7 cellular contexts compared by ENCODE assay signal in genomic region chr17:48106802-48107136, GRCh38. TPM values are rescaled to one million over a fixed set of nuclear protein-coding genes. Genes with fewer than 3 reads are reported as not detected.
A peak's percentile ranks its signal among the peaks of the same experiment; 100 is the strongest.
DNase-seq lines count a peak whose midpoint lies in the region; ATAC-seq, FAIRE-seq and TF ChIP-seq lines count a peak whose summit lies in the region.

No MANE protein-coding gene starts in this region.

- no peaks in the 10 kb centered on the region for H3K36me3 ChIP-seq in kidney (ENCODE audit: control insufficient read depth in 1 of 2, insufficient read depth in 2 of 2, low read length in 2 of 2)

- peak overlapping the region; percentile 95 to 98 (median 98) for H3K27ac Mint-ChIP-seq in IgD-negative memory B cell
- peak overlapping the region; percentile 99 for H3K27ac Mint-ChIP-seq in activated naive CD8-positive, alpha-beta T cell treated with anti-CD3 and anti-CD28 coated beads, Interleukin-2, amount 10 ng/mL, durations not matched to agents 7 days and 5 days

- DNase-seq in activated naive CD8-positive, alpha-beta T cell treated with anti-CD3 and anti-CD28 coated beads, Interleukin-2, amount 10 ng/mL, durations not matched to agents 7 days and 5 days = no peak
- DNase-seq in kidney (no peak), substantia nigra (lab: John Stamatoyannopoulos, UW) (no peak), amniotic stem cell (lab: John Stamatoyannopoulos, UW) (no peak)

- ATAC-seq in activated naive CD8-positive, alpha-beta T cell treated with anti-CD3 and anti-CD28 coated beads, Interleukin-2, amount 10 ng/mL, durations not matched to agents 7 days and 5 days (ENCODE audit: low read depth) = no peak
- ATAC-seq in HG02798 (IDR thresholded peaks at IDR 0.05; ENCODE audit: poor library complexity, unreplicated experiment) (no peak), HG02678 (IDR thresholded peaks at IDR 0.05; ENCODE audit: unreplicated experiment) (no peak)

- H3K27me3 Mint-ChIP-seq in IgD-negative memory B cell = no peaks in the 10 kb centered on the region
- H3K27me3 Mint-ChIP-seq in activated naive CD8-positive, alpha-beta T cell treated with anti-CD3 and anti-CD28 coated beads, Interleukin-2, amount 10 ng/mL, durations not matched to agents 7 days and 5 days = no peaks in the 10 kb centered on the region

- H3K27ac ChIP-seq in kidney (ENCODE audit: low read depth in 2 of 2, low read length in 2 of 2) = peak overlapping the region; percentile 92 to 95
- peak overlapping the region; percentile 91 for H3K27ac ChIP-seq in substantia nigra (ENCODE audit: low read depth, low read length, poor library complexity, severe bottlenecking)

- H3K4me3 Mint-ChIP-seq in IgD-negative memory B cell = peak overlapping the region; percentile 88 to 98 (median 94)
- peak overlapping the region; percentile 100 for H3K4me3 Mint-ChIP-seq in activated naive CD8-positive, alpha-beta T cell treated with anti-CD3 and anti-CD28 coated beads, Interleukin-2, amount 10 ng/mL, durations not matched to agents 7 days and 5 days

- no peaks in the 10 kb centered on the region for H3K9me3 ChIP-seq in kidney (ENCODE audit: control insufficient read depth in 1 of 2, low read length in 2 of 2)

- H3K9ac ChIP-seq in kidney (ENCODE audit: low read length in 2 of 2) = peak overlapping the region; percentile 94 to 96

- no peaks in the 10 kb centered on the region for H3K36me3 Mint-ChIP-seq in IgD-negative memory B cell
- H3K36me3 Mint-ChIP-seq in activated naive CD8-positive, alpha-beta T cell treated with anti-CD3 and anti-CD28 coated beads, Interleukin-2, amount 10 ng/mL, durations not matched to agents 7 days and 5 days = peaks cover 21% of the 10 kb centered on the region

- no peak for TF ChIP-seq CTCF in kidney (IDR thresholded peaks at IDR 0.05; ENCODE audit: borderline replicate concordance, extremely low read depth, insufficient read depth)

- peak overlapping the region; percentile 94 to 99 for H3K4me3 ChIP-seq in kidney (ENCODE audit: low read length in 2 of 2)

- no peaks in the 10 kb centered on the region for H3K9me3 Mint-ChIP-seq in IgD-negative memory B cell
- no peaks in the 10 kb centered on the region for H3K9me3 Mint-ChIP-seq in activated naive CD8-positive, alpha-beta T cell treated with anti-CD3 and anti-CD28 coated beads, Interleukin-2, amount 10 ng/mL, durations not matched to agents 7 days and 5 days

- intact Hi-C loops in kidney (cut with DNase I) = no loop called here

- POLR2A ChIA-PET in activated naive CD8-positive, alpha-beta T cell treated with anti-CD3 and anti-CD28 coated beads, Interleukin-2, amount 10 ng/mL, durations not matched to agents 7 days and 5 days (lab: Charles Lee) = interaction anchor here (0.6 to 3.2 kb wide), 4 partner anchors 12 to 86 kb away, joined by 3 to 18 read pairs (median 8); partner anchors contain the start of gene NFE2L1

- no peak for FAIRE-seq in kidney (lab: Jason Lieb, UNC)

- peaks cover 6% of the 10 kb centered on the region in 2 donors for H3K4me1 ChIP-seq in kidney (ENCODE audit: control insufficient read depth in 1 of 2, insufficient read depth in 1 of 2, low read depth in 1 of 2, low read length in 2 of 2)

- H3K4me1 Mint-ChIP-seq in IgD-negative memory B cell = peaks cover 32 to 52% (median 36%) of the 10 kb centered on the region in 3 donors
- peaks cover 52% of the 10 kb centered on the region for H3K4me1 Mint-ChIP-seq in activated naive CD8-positive, alpha-beta T cell treated with anti-CD3 and anti-CD28 coated beads, Interleukin-2, amount 10 ng/mL, durations not matched to agents 7 days and 5 days

RNA-seq across cellular contexts. Expression of gene SNX11, which starts 0.8 kb away (rescaled TPM):
- polyA plus RNA-seq in IgD-negative memory B cell (33.3 TPM), kidney (ENCODE audit: insufficient read depth, low read depth, low replicate concordance) (22.4 TPM)
- total RNA-seq in activated naive CD8-positive, alpha-beta T cell treated with anti-CD3 and anti-CD28 coated beads, Interleukin-2, amount 10 ng/mL, durations not matched to agents 7 days and 5 days = 10 to 100 TPM; 31.3 to 36.8 TPM
- 25.3 TPM for total RNA-seq in kidney

RNA-seq across cellular contexts. Expression of gene CBX1, which starts 5.5 kb away (rescaled TPM):
- 19.8 TPM for polyA plus RNA-seq in IgD-negative memory B cell
- total RNA-seq in activated naive CD8-positive, alpha-beta T cell treated with anti-CD3 and anti-CD28 coated beads, Interleukin-2, amount 10 ng/mL, durations not matched to agents 7 days and 5 days = 10 to 100 TPM; 55.1 to 56.0 TPM
- 40.2 TPM for total RNA-seq in kidney
- 37.8 TPM for polyA plus RNA-seq in kidney (ENCODE audit: insufficient read depth, low read depth, low replicate concordance)

RNA-seq across cellular contexts. Expression of gene NFE2L1, which starts 58.6 kb away (rescaled TPM):
- polyA plus RNA-seq in IgD-negative memory B cell (20.5 TPM), kidney (ENCODE audit: insufficient read depth, low read depth, low replicate concordance) (146 TPM)
- total RNA-seq in activated naive CD8-positive, alpha-beta T cell treated with anti-CD3 and anti-CD28 coated beads, Interleukin-2, amount 10 ng/mL, durations not matched to agents 7 days and 5 days = 10 to 100 TPM; 62.2 to 63.1 TPM
- 254 TPM for total RNA-seq in kidney
